Comparison of ENCODE assay signal across 8 cellular contexts in the genomic region with DNA sequence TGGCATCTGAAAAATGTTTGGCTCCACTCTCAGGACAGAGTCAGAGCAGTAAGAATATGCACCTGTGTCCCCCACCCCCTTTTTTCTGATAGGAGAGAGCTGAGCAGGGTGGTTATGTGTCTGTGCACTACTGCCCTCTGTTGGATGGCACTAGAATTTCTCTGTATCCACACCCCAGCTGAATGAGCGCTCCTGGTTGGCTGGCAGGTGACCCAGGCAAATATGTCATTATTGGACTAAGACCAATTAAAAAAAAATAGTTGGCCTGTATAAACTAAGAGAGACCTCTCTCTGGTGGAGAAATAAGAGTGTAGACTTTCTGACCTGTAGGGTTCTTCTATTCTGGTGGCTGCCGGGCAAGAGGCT.
DNase-seq lines count a peak whose midpoint lies in the region; ATAC-seq, FAIRE-seq and TF ChIP-seq lines count a peak whose summit lies in the region.

No MANE protein-coding gene starts in this region.

- H3K27me3 ChIP-seq in NT2/D1 (ENCODE audit: insufficient read depth, insufficient read length) (no peaks in the 10 kb centered on the region), bronchial epithelial cell (ENCODE audit: control insufficient read depth, insufficient read depth, low read length) (no peaks in the 10 kb centered on the region), left lung (peaks cover 0 to 13% of the 10 kb centered on the region in 2 donors), upper lobe of right lung (no peaks in the 10 kb centered on the region)

- peaks cover 3 to 12% of the 10 kb centered on the region in 2 donors for H3K27me3 Mint-ChIP-seq in natural killer cell treated with Interleukin-12 subunit alpha and Interleukin-12 subunit beta and Interleukin-15 and Interleukin-18, amount 100 ng/mL, for 72 hours

- no peaks in the 10 kb centered on the region for H3K9me3 Mint-ChIP-seq in natural killer cell treated with Interleukin-12 subunit alpha and Interleukin-12 subunit beta and Interleukin-15 and Interleukin-18, amount 100 ng/mL, for 72 hours

- FAIRE-seq in bronchial epithelial cell (lab: Jason Lieb, UNC) = no peak

- no peaks in the 10 kb centered on the region for H3K36me3 Mint-ChIP-seq in natural killer cell treated with Interleukin-12 subunit alpha and Interleukin-12 subunit beta and Interleukin-15 and Interleukin-18, amount 100 ng/mL, for 72 hours

- H3K4me1 ChIP-seq in NT2/D1 (ENCODE audit: insufficient read depth, insufficient read length) = no peaks in the 10 kb centered on the region
- H3K4me1 ChIP-seq in left lung = no peaks in the 10 kb centered on the region
- H3K4me1 ChIP-seq in upper lobe of right lung = no peaks in the 10 kb centered on the region

- H3K27ac Mint-ChIP-seq in natural killer cell treated with Interleukin-12 subunit alpha and Interleukin-12 subunit beta and Interleukin-15 and Interleukin-18, amount 100 ng/mL, for 72 hours = no peak overlapping the region

- H3K4me1 Mint-ChIP-seq in natural killer cell treated with Interleukin-12 subunit alpha and Interleukin-12 subunit beta and Interleukin-15 and Interleukin-18, amount 100 ng/mL, for 72 hours (ENCODE audit: low read depth in 2 of 2) = no peaks in the 10 kb centered on the region

- no peaks in the 10 kb centered on the region for H3K9me3 ChIP-seq in NT2/D1 (ENCODE audit: insufficient read depth, low read length)
- H3K9me3 ChIP-seq in left lung = no peaks in the 10 kb centered on the region
- H3K9me3 ChIP-seq in upper lobe of right lung = no peaks in the 10 kb centered on the region

- H3K27ac ChIP-seq in left lung = peak overlapping the region; percentile 51 to 64
- H3K27ac ChIP-seq in upper lobe of right lung = peak overlapping the region; percentile 47

- intact Hi-C loops in left lung (cut with DNase I) = no loop called here
- intact Hi-C loops in upper lobe of right lung (cut with DNase I) = no loop called here

- H3K9ac ChIP-seq in NT2/D1 (ENCODE audit: insufficient read length, low read depth) = no peak overlapping the region

- H3K36me3 ChIP-seq in NT2/D1 (ENCODE audit: insufficient read depth, insufficient read length, low read length) (no peaks in the 10 kb centered on the region), bronchial epithelial cell (ENCODE audit: control insufficient read depth, insufficient read depth, low read length) (no peaks in the 10 kb centered on the region), left lung (no peaks in the 10 kb centered on the region), upper lobe of right lung (no peaks in the 10 kb centered on the region)

- peak; percentile 67 for ATAC-seq in GM21526 (IDR thresholded peaks at IDR 0.05; ENCODE audit: low FRiP score, unreplicated experiment)
- ATAC-seq in left lung = peak; percentile 92
- ATAC-seq in upper lobe of right lung = peak; percentile 93
- no peak for ATAC-seq in natural killer cell treated with Interleukin-12 subunit alpha and Interleukin-12 subunit beta and Interleukin-15 and Interleukin-18, amount 100 ng/mL, for 72 hours

- H3K4me3 ChIP-seq in NT2/D1 (ENCODE audit: insufficient read length, low read depth) = no peak overlapping the region
- no peak overlapping the region for H3K4me3 ChIP-seq in bronchial epithelial cell (ENCODE audit: low read depth, low read length)
- H3K4me3 ChIP-seq in left lung = no peak overlapping the region
- no peak overlapping the region for H3K4me3 ChIP-seq in upper lobe of right lung

- DNase-seq in EH (ENCODE audit: low read depth) (peak; percentile 45), KG1 (lab: John Stamatoyannopoulos, UW) (peak; percentile 19), NT2/D1 (ENCODE audit: low read depth, low spot score) (peak; percentile 28), bronchial epithelial cell (ENCODE audit: low read depth) (peak; percentile 62), left lung (peak; percentile 21 to 39), upper lobe of right lung (no peak)
- DNase-seq in natural killer cell treated with Interleukin-12 subunit alpha and Interleukin-12 subunit beta and Interleukin-15 and Interleukin-18, amount 100 ng/mL, for 72 hours (ENCODE audit: low spot score) = no peak

- TF ChIP-seq CTCF in bronchial epithelial cell (IDR thresholded peaks at IDR 0.05; ENCODE audit: insufficient read depth, low read length, severe bottlenecking) = peak; percentile 73
- TF ChIP-seq CTCF in left lung (IDR thresholded peaks at IDR 0.05) = peak; percentile 33 to 55
- TF ChIP-seq CTCF in upper lobe of right lung (IDR thresholded peaks at IDR 0.05) = peak; percentile 55

- no peak overlapping the region for H3K4me3 Mint-ChIP-seq in natural killer cell treated with Interleukin-12 subunit alpha and Interleukin-12 subunit beta and Interleukin-15 and Interleukin-18, amount 100 ng/mL, for 72 hours

Comparison
In these comparisons a context has a peak if more than half of its experiments do, and no peak if none do; other contexts are left out.
1. DNase-seq: peak in EH (single experiment), KG1 (single experiment), NT2/D1 (single experiment), bronchial epithelial cell (single experiment) and left lung (2 of 2); none in upper lobe of right lung (single experiment) and natural killer cell treated with Interleukin-12 subunit alpha and Interleukin-12 subunit beta and Interleukin-15 and Interleukin-18, amount 100 ng/mL, for 72 hours (single experiment).
2. ATAC-seq: peak in GM21526 (single experiment), left lung (single experiment) and upper lobe of right lung (single experiment); none in natural killer cell treated with Interleukin-12 subunit alpha and Interleukin-12 subunit beta and Interleukin-15 and Interleukin-18, amount 100 ng/mL, for 72 hours (0 of 2).
3. Peak in every context shown above with its lines, with median percentiles within 50 percentile points of each other: CTCF ChIP-seq.